ENCODE assay signal across 8 cellular contexts in genomic region chr7:155205368-155206285, GRCh38.
A peak's percentile ranks its signal among the peaks of the same experiment; 100 is the strongest.
DNase-seq lines count a peak whose midpoint lies in the region; ATAC-seq and TF ChIP-seq lines count a peak whose summit lies in the region.

No MANE protein-coding gene starts in this region.

- intact Hi-C loops in prostate gland (cut with DNase I) (loop anchor here (10.0 kb wide), 2 partner anchors 89 to 281 kb away; partner anchors contain the start of gene INSIG1), upper lobe of right lung (cut with DNase I) (no loop called here)

- H3K9me3 ChIP-seq in RWPE2 (ENCODE audit: severe bottlenecking), result no peaks in the 10 kb centered on the region
- H3K9me3 ChIP-seq in prostate gland, result no peaks in the 10 kb centered on the region
- H3K9me3 ChIP-seq in upper lobe of right lung, result no peaks in the 10 kb centered on the region

- H3K36me3 ChIP-seq in RWPE2 (ENCODE audit: low read depth) (no peaks in the 10 kb centered on the region), prostate gland (no peaks in the 10 kb centered on the region), upper lobe of right lung (no peaks in the 10 kb centered on the region)

- ATAC-seq in GM19035 (IDR thresholded peaks at IDR 0.05; ENCODE audit: unreplicated experiment), result peak; percentile 87
- ATAC-seq in HG03159 (IDR thresholded peaks at IDR 0.05; ENCODE audit: unreplicated experiment), result peak; percentile 89
- ATAC-seq in RWPE2 (ENCODE audit: low read depth), result peak; percentile 89
- ATAC-seq in upper lobe of right lung, result peak; percentile 88

- H3K27me3 ChIP-seq in RWPE2 (ENCODE audit: insufficient read depth, poor library complexity, severe bottlenecking) (no peaks in the 10 kb centered on the region), prostate gland (replicated peaks; ENCODE audit: insufficient read depth) (no peaks in the 10 kb centered on the region), upper lobe of right lung (no peaks in the 10 kb centered on the region)

- WGBS in prostate gland, result 55% methylated on average over 32 of the region's 32 CpGs

- H3K27ac ChIP-seq in RWPE2 (ENCODE audit: poor library complexity, severe bottlenecking) (peak overlapping the region; percentile 61), prostate gland (peak overlapping the region; percentile 18 to 66), upper lobe of right lung (peak overlapping the region; percentile 87)

- DNase-seq in AG08395 (ENCODE audit: low spot score) (peak; percentile 96), RWPE2 (ENCODE audit: low spot score) (peak; percentile 87), activated gamma-delta T cell treated with Interleukin-2 at 50 U/mL for 16 hours (peak; percentile 80), glomerular visceral epithelial cell (ENCODE audit: extremely low spot score) (peak; percentile 98), prostate gland (ENCODE audit: low spot score) (peak; percentile 69), upper lobe of right lung (peak; percentile 91)

- H3K4me1 ChIP-seq in RWPE2 (ENCODE audit: insufficient read depth, poor library complexity, severe bottlenecking) (peaks cover 14% of the 10 kb centered on the region), prostate gland (replicated peaks) (no peaks in the 10 kb centered on the region), upper lobe of right lung (no peaks in the 10 kb centered on the region)

- TF ChIP-seq POLR2A in prostate gland (IDR thresholded peaks at IDR 0.05), result no peak

- no peak overlapping the region for H3K4me3 ChIP-seq in RWPE2 (ENCODE audit: severe bottlenecking)
- peak overlapping the region; percentile 19 for H3K4me3 ChIP-seq in prostate gland
- H3K4me3 ChIP-seq in upper lobe of right lung, result peak overlapping the region; percentile 45

- no peak for TF ChIP-seq CTCF in RWPE2 (IDR thresholded peaks at IDR 0.05; ENCODE audit: poor library complexity, severe bottlenecking)
- no peak for TF ChIP-seq CTCF in prostate gland (IDR thresholded peaks at IDR 0.05)
- no peak for TF ChIP-seq CTCF in upper lobe of right lung (IDR thresholded peaks at IDR 0.05)
